Comparison of ENCODE assay signal across 25 cellular contexts in the genomic region with DNA sequence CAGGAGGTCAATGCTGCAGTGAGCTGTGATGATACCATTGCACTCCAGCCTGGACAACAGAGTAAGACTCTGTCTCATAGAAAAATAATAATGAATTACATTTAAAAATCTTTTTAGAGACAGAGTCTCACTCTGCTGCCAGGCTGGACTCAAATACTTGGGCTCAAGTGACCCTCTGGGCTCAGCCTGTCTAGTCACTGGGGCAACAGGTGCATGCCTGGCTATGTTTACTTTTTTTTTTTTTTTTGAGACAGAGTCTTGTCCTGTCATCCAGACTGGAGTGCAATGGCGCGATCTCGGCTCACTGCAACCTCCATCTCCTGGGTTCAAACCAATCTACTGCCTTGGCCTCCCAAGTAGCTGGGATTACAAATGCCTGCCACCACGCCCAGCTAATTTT. TPM values are rescaled to one million over a fixed set of nuclear protein-coding genes. Genes with fewer than 3 reads are reported as not detected.
DNase-seq lines count a peak whose midpoint lies in the region; ATAC-seq, FAIRE-seq and TF ChIP-seq lines count a peak whose summit lies in the region.
"Had no signal": no experiment of that assay in that cellular context is flagged by ENCODE, and none has a peak within 500 bp of the region (broad histone marks: within the 10 kb centered on the region; RNA-seq: fewer than 3 reads in every experiment).

No MANE protein-coding gene starts in this region.

- CTCF ChIA-PET in HEK293 (lab: Yijun Ruan, JAX): interaction anchor here (0.6 kb wide), 2 partner anchors 11 to 73 kb away, joined by 3 read pairs; no protein-coding TSS in a partner anchor

- in situ Hi-C loops in gastrocnemius medialis (cut with MboI; ENCODE audit: low sequenced_read_pairs in 4 of 4): no loop called here

- intact Hi-C loops in gastrocnemius medialis (cut with DNase I; ENCODE audit: low total_unique reads): no loop called here

- TF ChIP-seq POLR2A in gastrocnemius medialis (IDR thresholded peaks at IDR 0.05): no peak

- POLR2A ChIA-PET in HEK293 (lab: Yijun Ruan, JAX): interaction anchor here (1.1 kb wide), 1 partner anchor 134 kb away, joined by 4 read pairs; no protein-coding TSS in a partner anchor

- H3K4me1 ChIP-seq in HEK293 (ENCODE audit: control insufficient read depth, insufficient read depth, low read length) (no peaks in the 10 kb centered on the region), gastrocnemius medialis (peaks cover 3 to 4% of the 10 kb centered on the region in 2 donors)
- H3K4me1 ChIP-seq: BE2C had no signal

- peak; percentile 37 to 44 for ATAC-seq in gastrocnemius medialis
- ATAC-seq in GM18858 (IDR thresholded peaks at IDR 0.05; ENCODE audit: unreplicated experiment): no peak
- ATAC-seq: GM12878 had no signal

- H3K4me3 ChIP-seq in HEK293 (ENCODE audit: low read depth, low read length) (no peak overlapping the region), gastrocnemius medialis (no peak overlapping the region)
- H3K4me3 ChIP-seq: BLaER1, GM12878 had no signal

- H3K27me3 ChIP-seq in gastrocnemius medialis: no peaks in the 10 kb centered on the region
- H3K27me3 ChIP-seq: BE2C, BLaER1 had no signal

- H3K36me3 ChIP-seq in HEK293 (ENCODE audit: control insufficient read depth in 2 of 2, insufficient read depth in 1 of 2, low read length in 2 of 2) (no peaks in the 10 kb centered on the region), gastrocnemius medialis (no peaks in the 10 kb centered on the region)
- H3K36me3 ChIP-seq: BE2C, BLaER1 had no signal

- DNase-seq in myocyte (ENCODE audit: low read depth): peak; percentile 51
- peak in 1 of 2 donors; percentile 40 for DNase-seq in gastrocnemius medialis
- no peak for DNase-seq in GM19239 (ENCODE audit: insufficient read length, low spot score)
- DNase-seq: 8988T; ACHN; BE2C; C1 segment of cervical spinal cord; CD4-positive, alpha-beta memory T cell; CD4-positive, CD25-positive, alpha-beta regulatory T cell; CD8-positive, alpha-beta memory T cell; COR-L47; DMS 273 treated with DMSO at 0.1 percent for 48 hours; DMS153; DMS79; DND-41; EL; GDM1 had no signal

- no peaks in the 10 kb centered on the region for H3K9me3 ChIP-seq in HEK293 (ENCODE audit: control insufficient read depth, insufficient read depth, low read depth, low read length)
- H3K9me3 ChIP-seq in gastrocnemius medialis: no peaks in the 10 kb centered on the region
- H3K9me3 ChIP-seq: BE2C, BLaER1 had no signal

- FAIRE-seq in GM19239 (lab: Jason Lieb, UNC): no peak
- FAIRE-seq: A204.1, GM12878, GM12892, GM18507 had no signal

- H3K27ac ChIP-seq in HEK293 (ENCODE audit: extremely low read depth, low read depth, low read length): no peak overlapping the region
- H3K27ac ChIP-seq in gastrocnemius medialis: peak overlapping the region in 2 of 4 donors; percentile 31 to 52
- H3K27ac ChIP-seq: BLaER1 had no signal

- TF ChIP-seq CTCF in HEK293 (tag by site-specific recombination; IDR thresholded peaks at IDR 0.05) (no peak), gastrocnemius medialis (IDR thresholded peaks at IDR 0.05 in 4 of 5, conservative IDR thresholded peaks at IDR 0.05 in 1 of 5) (no peak)

TF ChIP-seq in HEK293, 187 proteins besides CTCF, POLR2A, EP300 and RAD21:
- no peak for TF ChIP-seq ZNF501 (tag by site-specific recombination; IDR thresholded peaks at IDR 0.05)
- 0 out of 2 replicates have a peak, but pooled peaks have one; percentile 30 for TF ChIP-seq SCRT2 (tag by site-specific recombination; IDR thresholded peaks at IDR 0.05)
- TF ChIP-seq ZNF292 (tag by site-specific recombination; IDR thresholded peaks at IDR 0.05; ENCODE audit: borderline replicate concordance, low read depth): no peak
- TF ChIP-seq ZNF558 (tag by site-specific recombination; IDR thresholded peaks at IDR 0.05): no peak
- no peak for TF ChIP-seq ZNF394 (tag by site-specific recombination; IDR thresholded peaks at IDR 0.05; ENCODE audit: borderline replicate concordance)
- no peak for TF ChIP-seq SP7 (tag by site-specific recombination; IDR thresholded peaks at IDR 0.05)
- TF ChIP-seq ZNF266 (tag by site-specific recombination; IDR thresholded peaks at IDR 0.05; ENCODE audit: low read depth): no peak
- TF ChIP-seq SCRT1 (tag by site-specific recombination; IDR thresholded peaks at IDR 0.05; ENCODE audit: borderline replicate concordance): peak; percentile 52; the same call in 1 of the 2 replicates

RNA-seq across cellular contexts. Expression of a gene that starts 8.0 kb away (rescaled TPM):
- total RNA-seq in myocyte: 21.6 and 23.9 TPM in 2 replicates
- polyA plus RNA-seq in myocyte (2012): 28.5 TPM
- total RNA-seq in gastrocnemius medialis: 1 to 10 TPM; 2.0 to 5.4 (median 3.3) TPM

RNA-seq across cellular contexts. Expression of a gene that starts 8.2 kb away (rescaled TPM):
- total RNA-seq in myocyte (8.9 and 13.5 TPM in 2 replicates), gastrocnemius medialis (under 1 TPM in 2 of 4 donors, not detected in 2; 0.17 to 0.26 TPM)
- polyA plus RNA-seq in myocyte (2012): 7.4 TPM
- polyA plus RNA-seq: CD4-positive, alpha-beta memory T cell had no signal

RNA-seq across cellular contexts. Expression of a gene that starts 58.3 kb away (rescaled TPM):
- total RNA-seq in myocyte (not detected in 2 replicates), gastrocnemius medialis (under 1 TPM; 0.11 to 0.61 (median 0.35) TPM)
- polyA plus RNA-seq in myocyte (2012): 0.10 TPM
- total RNA-seq: CD4-positive, alpha-beta memory T cell; CD8-positive, alpha-beta memory T cell had no signal
- polyA plus RNA-seq: CD14-positive monocyte; CD4-positive, alpha-beta memory T cell; CD4-positive, CD25-positive, alpha-beta regulatory T cell; CD8-positive, alpha-beta memory T cell had no signal
